ENCODE assay signal across 8 cellular contexts in the genomic region with DNA sequence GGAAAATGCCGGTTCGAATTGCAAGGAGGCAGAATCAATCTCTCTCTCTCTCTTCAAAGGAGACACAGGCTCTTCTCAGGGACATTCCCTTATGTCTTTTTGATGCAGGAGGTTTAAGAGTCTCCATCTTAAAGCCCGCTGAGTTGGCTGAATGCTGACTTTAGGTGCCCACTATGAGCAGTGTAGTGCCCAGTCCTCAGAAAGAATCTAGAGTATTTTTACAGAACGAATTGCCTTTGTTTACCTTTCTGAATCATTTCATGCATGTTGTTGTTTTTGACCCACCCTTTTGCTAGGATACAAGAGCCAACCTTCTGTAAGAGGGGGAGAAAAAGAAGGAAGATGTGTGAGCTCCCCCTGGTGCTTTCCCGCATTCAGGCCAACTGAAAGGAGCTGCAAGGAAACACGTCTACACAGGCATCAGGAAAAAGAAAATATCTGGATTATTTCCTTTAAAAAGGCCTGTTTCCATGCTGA.
DNase-seq lines count a peak whose midpoint lies in the region; ATAC-seq, FAIRE-seq and TF ChIP-seq lines count a peak whose summit lies in the region.

No MANE protein-coding gene starts in this region.

- H3K27ac Mint-ChIP-seq in naive B cell = peak overlapping the region; percentile 95 to 98 (median 97)

- TF ChIP-seq POLR2A in A549 (IDR thresholded peaks at IDR 0.05; ENCODE audit: low read length) = no peak

- H3K4me1 Mint-ChIP-seq in naive B cell = peaks cover 21 to 26% (median 23%) of the 10 kb centered on the region in 3 donors

- DNase-seq in A549 (ENCODE audit: low read depth in 1 of 2, low spot score in 1 of 2) (peak; percentile 7 to 52), HCEC 1CT (peak; percentile 63), NT2/D1 (ENCODE audit: low read depth, low spot score) (peak; percentile 38), fibroblast of gingiva (ENCODE audit: low read depth) (peak; percentile 63), naive B cell (no peak)

- no peak for TF ChIP-seq EP300 in A549 (IDR thresholded peaks at IDR 0.05)

- peaks cover 0 to 7% (median 0%) of the 10 kb centered on the region in 3 donors for H3K27me3 Mint-ChIP-seq in naive B cell

- peaks cover 17% of the 10 kb centered on the region for H3K27me3 ChIP-seq in NT2/D1 (ENCODE audit: insufficient read depth, insufficient read length)

- no peak overlapping the region for H3K27ac ChIP-seq in A549

- FAIRE-seq in A549 (lab: Jason Lieb, UNC) = no peak

- H3K9ac ChIP-seq in NT2/D1 (ENCODE audit: insufficient read length, low read depth) = no peak overlapping the region

- ATAC-seq in A549 = peak in 1 of 2 experiments; percentile 52; a peak in 3 of 6 replicates
- no peak for ATAC-seq in naive B cell (ENCODE audit: low read depth in 2 of 2)
- ATAC-seq in HG02852 (IDR thresholded peaks at IDR 0.05; ENCODE audit: unreplicated experiment) = no peak
- no peak for ATAC-seq in GM21825 (IDR thresholded peaks at IDR 0.05; ENCODE audit: unreplicated experiment)
- no peak for ATAC-seq in HG03135 (IDR thresholded peaks at IDR 0.05; ENCODE audit: unreplicated experiment)

- H3K4me2 ChIP-seq in A549 = no peak overlapping the region

- peak; percentile 47 to 51; a peak in 4 of 5 replicates for TF ChIP-seq RAD21 in A549 (conservative IDR thresholded peaks at IDR 0.05 in 1 of 2, IDR thresholded peaks at IDR 0.05 in 1 of 2)

- no peaks in the 10 kb centered on the region for H3K36me3 Mint-ChIP-seq in naive B cell

- no peaks in the 10 kb centered on the region for H3K36me3 ChIP-seq in NT2/D1 (ENCODE audit: insufficient read depth, insufficient read length, low read length)

- no peaks in the 10 kb centered on the region for H3K9me3 Mint-ChIP-seq in naive B cell

- POLR2A ChIA-PET in A549 (lab: Yijun Ruan, JAX) = no interaction called here

- CTCF ChIA-PET in A549 (lab: Yijun Ruan, JAX) = interaction anchor here (1.0 to 1.3 kb wide), 3 partner anchors 40 to 366 kb away, joined by 3 to 6 read pairs (median 3); no protein-coding TSS in a partner anchor

- H3K4me1 ChIP-seq in A549 (0 out of 3 replicates have a peak, but pooled peaks cover 3% of the 10 kb centered on the region), NT2/D1 (ENCODE audit: insufficient read depth, insufficient read length) (no peaks in the 10 kb centered on the region)

- peak overlapping the region in 4 of 8 donors; percentile 56 to 93 (median 89) for H3K4me3 Mint-ChIP-seq in naive B cell

- H3K9me3 ChIP-seq in A549 = no peaks in the 10 kb centered on the region
- H3K9me3 ChIP-seq in NT2/D1 (ENCODE audit: insufficient read depth, low read length) = no peaks in the 10 kb centered on the region

- TF ChIP-seq CTCF in A549 (IDR thresholded peaks at IDR 0.05) = peak; percentile 36

- WGBS in A549 (ENCODE audit: missing lambda C conversion rate) = 49% methylated on average over 6 of the region's 6 CpGs

- H3K4me3 ChIP-seq in A549 (no peak overlapping the region), NT2/D1 (ENCODE audit: insufficient read length, low read depth) (no peak overlapping the region)

TF ChIP-seq in A549, 52 proteins besides CTCF, POLR2A, EP300 and RAD21:
- TF ChIP-seq MAFK (IDR thresholded peaks at IDR 0.05; ENCODE audit: partially characterized antibody) (no peak), CEBPB (IDR thresholded peaks at IDR 0.05) (no peak), EHMT2 (IDR thresholded peaks at IDR 0.05; ENCODE audit: low read depth) (no peak), SMC3 (IDR thresholded peaks at IDR 0.05) (peak; percentile 37; the same call in 1 of the 3 replicates), POLR2AphosphoS2 (conservative IDR thresholded peaks at IDR 0.05; ENCODE audit: low read length) (no peak)
